ENCODE assay signal across 9 cellular contexts in genomic region chr12:98002887-98003493, GRCh38.
DNase-seq lines count a peak whose midpoint lies in the region; ATAC-seq, FAIRE-seq and TF ChIP-seq lines count a peak whose summit lies in the region.
"Had no signal": no experiment of that assay in that cellular context is flagged by ENCODE, and none has a peak within 500 bp of the region (broad histone marks: within the 10 kb centered on the region; RNA-seq: fewer than 3 reads in every experiment).

No MANE protein-coding gene starts in this region.

- H3K9me3 Mint-ChIP-seq in CD8-positive, alpha-beta memory T cell = peaks cover 0 to 2% (median 0%) of the 10 kb centered on the region in 5 donors

- intact Hi-C loops in GM12878 (cut with micrococcal nuclease; ENCODE audit: unreplicated experiment) = loop anchor here (1.0 to 5.0 kb wide), 3 partner anchors 329 to 394 kb away; no protein-coding TSS in a partner anchor
- intact Hi-C loops in HepG2 (cut with micrococcal nuclease; ENCODE audit: unreplicated experiment) = loop anchor here (2.0 to 10.0 kb wide), 4 partner anchors 286 to 1011 kb away; no protein-coding TSS in a partner anchor

- H3K36me3 Mint-ChIP-seq in CD8-positive, alpha-beta memory T cell = peaks cover 0 to 2% (median 0%) of the 10 kb centered on the region in 3 donors

- H3K27ac Mint-ChIP-seq in CD8-positive, alpha-beta memory T cell = no peak overlapping the region

- H3K4me3 Mint-ChIP-seq in CD8-positive, alpha-beta memory T cell = no peak overlapping the region

- H3K9me3 ChIP-seq in GM12878 (replicated peaks; ENCODE audit: control insufficient read depth, insufficient read depth, low read length) (no peaks in the 10 kb centered on the region), HepG2 (ENCODE audit: low read length) (no peaks in the 10 kb centered on the region)
- no peaks in the 10 kb centered on the region for H3K9me3 ChIP-seq in CD8-positive, alpha-beta memory T cell (ENCODE audit: low read length)
- H3K9me3 ChIP-seq: heart left ventricle had no signal

- DNase-seq in AML-193 (lab: John Stamatoyannopoulos, UW) (peak; percentile 29 to 41), NCI-H345 (lab: John Stamatoyannopoulos, UW) (peak; percentile 58), GM12878 (ENCODE audit: low read depth, low spot score) (no peak), HepG2 (ENCODE audit: low spot score) (peak; percentile 36), cortex of kidney (lab: John Stamatoyannopoulos, UW) (no peak)
- no peak for DNase-seq in CD8-positive, alpha-beta memory T cell

- no peaks in the 10 kb centered on the region for H3K4me1 Mint-ChIP-seq in CD8-positive, alpha-beta memory T cell

- WGBS in GM12878 (ENCODE audit: insufficient coverage, insufficient replicate concordance, low lambda C conversion rate, missing lambda C conversion rate) = 8% methylated on average over 9 of the region's 9 CpGs
- WGBS in HepG2 (ENCODE audit: low lambda C conversion rate) = 1% methylated on average over 9 of the region's 9 CpGs

- in situ Hi-C loops in GM12878 (cut with MboI) (no loop called here), HepG2 (cut with HindIII; ENCODE audit: extremely low pct_ligation_motif_present, low pct_unique_long_range_greater_than_20kb) (loop anchor here (25.0 kb wide), 1 partner anchor 1016 kb away; no protein-coding TSS in a partner anchor)

- TF ChIP-seq EP300 in GM12878 (IDR thresholded peaks at IDR 0.05; ENCODE audit: borderline replicate concordance in 1 of 2, control insufficient read depth in 1 of 2, low read depth in 2 of 2, low read length in 2 of 2) (no peak), HepG2 (IDR thresholded peaks at IDR 0.05; ENCODE audit: low read depth in 2 of 2, low read length in 2 of 2) (no peak), HepG2 (CRISPR knock-in tag; IDR thresholded peaks at IDR 0.05; ENCODE audit: borderline replicate concordance) (no peak)

- peaks cover under 1 to 2% of the 10 kb centered on the region in 2 donors for H3K27me3 Mint-ChIP-seq in CD8-positive, alpha-beta memory T cell

- RAD21 ChIA-PET in GM12878 (lab: Charles Lee; ENCODE audit: unreplicated experiment) = interaction anchor here (1.2 to 1.6 kb wide), 4 partner anchors 153 to 340 kb away, joined by 3 to 6 read pairs (median 4); no protein-coding TSS in a partner anchor

- peak; percentile 91 for FAIRE-seq in GM12878 (lab: Jason Lieb, UNC)
- FAIRE-seq in HepG2 (lab: Jason Lieb, UNC) = peak; percentile 69

- TF ChIP-seq POLR2A in GM18505 (IDR thresholded peaks at IDR 0.05; ENCODE audit: borderline replicate concordance, extremely low read depth, insufficient read depth, insufficient read length) (no peak), GM12878 (IDR thresholded peaks at IDR 0.05; ENCODE audit: low read depth, low read length) (no peak), HepG2 (IDR thresholded peaks at IDR 0.05; ENCODE audit: insufficient read depth in 1 of 2, low read depth in 2 of 2, low read length in 2 of 2) (no peak)

- H3K27ac ChIP-seq in GM12878 (ENCODE audit: control insufficient read depth, insufficient read depth) = no peak overlapping the region
- no peak overlapping the region for H3K27ac ChIP-seq in HepG2 (ENCODE audit: extremely low read length, insufficient read depth, low read length)
- no peak overlapping the region for H3K27ac ChIP-seq in CD8-positive, alpha-beta memory T cell (ENCODE audit: low read depth, low read length)
- H3K27ac ChIP-seq: heart left ventricle had no signal

- H3K4me3 ChIP-seq in GM12878 = no peak overlapping the region
- H3K4me3 ChIP-seq in HepG2 (replicated peaks in 1 of 3; ENCODE audit: insufficient read depth in 1 of 3, low read depth in 2 of 3, low read length in 3 of 3) = no peak overlapping the region
- no peak overlapping the region for H3K4me3 ChIP-seq in CD8-positive, alpha-beta memory T cell (ENCODE audit: low read length)
- H3K4me3 ChIP-seq: heart left ventricle had no signal

- H3K36me3 ChIP-seq in GM12878 (ENCODE audit: control insufficient read depth in 2 of 2, insufficient read depth in 2 of 2, low read length in 1 of 2) (no peaks in the 10 kb centered on the region), HepG2 (replicated peaks in 1 of 2; ENCODE audit: control insufficient read depth in 1 of 2, insufficient read depth in 2 of 2, low read length in 2 of 2) (no peaks in the 10 kb centered on the region)
- H3K36me3 ChIP-seq in CD8-positive, alpha-beta memory T cell (ENCODE audit: insufficient read depth, low read length) = no peaks in the 10 kb centered on the region
- H3K36me3 ChIP-seq: heart left ventricle had no signal

- H3K4me2 ChIP-seq in GM12878 (ENCODE audit: control insufficient read depth, insufficient read depth) (no peak overlapping the region), HepG2 (ENCODE audit: low read depth, low read length) (no peak overlapping the region)

- BruUV-seq in GM12878 (replicated peaks; lab: Mats Ljungman, UMichigan) = no TSS peak
- BruUV-seq in HepG2 (replicated peaks; lab: Mats Ljungman, UMichigan) = no TSS peak

- no peaks in the 10 kb centered on the region for H3K79me2 ChIP-seq in GM12878 (ENCODE audit: control insufficient read depth, insufficient read depth, low read length)
- H3K79me2 ChIP-seq in HepG2 (ENCODE audit: insufficient read depth, low read length) = no peaks in the 10 kb centered on the region

- H3K4me1 ChIP-seq in GM12878 (ENCODE audit: control insufficient read depth, insufficient read depth, low read length) = no peaks in the 10 kb centered on the region
- no peaks in the 10 kb centered on the region for H3K4me1 ChIP-seq in HepG2 (ENCODE audit: insufficient read depth, low read length)
- H3K4me1 ChIP-seq in CD8-positive, alpha-beta memory T cell (ENCODE audit: insufficient read depth, low read length) = no peaks in the 10 kb centered on the region
- H3K4me1 ChIP-seq: heart left ventricle had no signal

- H2AFZ ChIP-seq in GM12878 (ENCODE audit: control insufficient read depth, low read depth, low read length) (no peak overlapping the region), HepG2 (ENCODE audit: low read length) (no peak overlapping the region)

- H4K20me1 ChIP-seq in GM12878 (ENCODE audit: control insufficient read depth, insufficient read depth) = no peaks in the 10 kb centered on the region
- H4K20me1 ChIP-seq in HepG2 (ENCODE audit: insufficient read depth, low read length) = no peaks in the 10 kb centered on the region

- SMC1A ChIA-PET in GM12878 (lab: Charles Lee; ENCODE audit: uncharacterized antibody, unreplicated experiment) = interaction anchor here (0.6 to 1.4 kb wide), 11 partner anchors 14 to 396 kb away, joined by 3 to 6 read pairs (median 4); no protein-coding TSS in a partner anchor

- H3K9ac ChIP-seq in GM12878 (ENCODE audit: control insufficient read depth, insufficient read depth, low read length) (no peak overlapping the region), HepG2 (ENCODE audit: insufficient read depth, low read depth, low read length) (no peak overlapping the region)

- peak; percentile 74 for ATAC-seq in GM18505 (IDR thresholded peaks at IDR 0.05; ENCODE audit: unreplicated experiment)
- peak; percentile 67 for ATAC-seq in HG03175 (IDR thresholded peaks at IDR 0.05; ENCODE audit: unreplicated experiment)
- peak; percentile 91 for ATAC-seq in GM12878
- peak; percentile 64 for ATAC-seq in HepG2
- ATAC-seq: heart left ventricle had no signal

- CTCF ChIA-PET in GM12878 (lab: Yijun Ruan, JAX) (interaction anchor here (0.6 to 1.8 kb wide), 14 partner anchors 8 to 1013 kb away, joined by 3 to 7 read pairs (median 3); no protein-coding TSS in a partner anchor), HepG2 (lab: Yijun Ruan, JAX; ENCODE audit: low intra/inter-chr PET ratio, low total read pairs) (interaction anchor here (0.7 to 1.1 kb wide), 2 partner anchors 287 to 1207 kb away, joined by 3 to 4 read pairs; no protein-coding TSS in a partner anchor)
- CTCF ChIA-PET in CD8-positive, alpha-beta memory T cell (lab: Charles Lee) = interaction anchor here (1.0 kb wide), 1 partner anchor 136 kb away, joined by 3 read pairs; no protein-coding TSS in a partner anchor

- TF ChIP-seq RAD21 in GM12878 (IDR thresholded peaks at IDR 0.05; ENCODE audit: insufficient read depth, low read depth, low read length) (peak; percentile 58), HepG2 (CRISPR knock-in tag; IDR thresholded peaks at IDR 0.05) (no peak; the same call in 1 of the 2 replicates)

- POLR2A ChIA-PET in GM12878 (lab: Charles Lee) (no interaction called here), HepG2 (lab: Yijun Ruan, JAX) (no interaction called here)
- POLR2A ChIA-PET in CD8-positive, alpha-beta memory T cell (lab: Charles Lee) = no interaction called here

- TF ChIP-seq CTCF in GM12878 (IDR thresholded peaks at IDR 0.05 in 2 of 3, conservative IDR thresholded peaks at IDR 0.05 in 1 of 3; ENCODE audit: control insufficient read depth in 2 of 3, extremely low read depth in 1 of 3, insufficient read depth in 1 of 3, low read depth in 3 of 3, low read length in 3 of 3) (peak; percentile 52 to 60 (median 56); a peak in 5 of 6 replicates), HepG2 (CRISPR knock-in tag; IDR thresholded peaks at IDR 0.05) (peak; percentile 74)

- H3K27me3 ChIP-seq in GM12878 (replicated peaks in 1 of 2; ENCODE audit: control insufficient read depth in 2 of 2, insufficient read depth in 2 of 2, low read length in 1 of 2) (no peaks in the 10 kb centered on the region; a peak in 1 of 4 replicates), HepG2 (ENCODE audit: control insufficient read depth in 1 of 2, insufficient read depth in 2 of 2, low read length in 2 of 2) (no peaks in the 10 kb centered on the region)
- no peaks in the 10 kb centered on the region for H3K27me3 ChIP-seq in CD8-positive, alpha-beta memory T cell (ENCODE audit: insufficient read depth, low read length, poor library complexity, severe bottlenecking)
- H3K27me3 ChIP-seq: heart left ventricle had no signal

TF ChIP-seq in GM12878, 131 proteins besides CTCF, POLR2A, EP300 and RAD21 (continues in another document):
- TF ChIP-seq ATF7 (IDR thresholded peaks at IDR 0.05; ENCODE audit: low read depth) (no peak), SMC3 (IDR thresholded peaks at IDR 0.05; ENCODE audit: borderline replicate concordance, low read length) (peak; percentile 46; the same call in 1 of the 2 replicates), RUNX3 (IDR thresholded peaks at IDR 0.05; ENCODE audit: low read length) (peak; percentile 38; the same call in 1 of the 2 replicates), MYB (IDR thresholded peaks at IDR 0.05; ENCODE audit: borderline replicate concordance, low read depth, low read length) (no peak), PAX8 (IDR thresholded peaks at IDR 0.05) (no peak)

TF ChIP-seq in HepG2, 621 proteins besides CTCF, POLR2A, EP300 and RAD21 (continues in another document):
- TF ChIP-seq SMARCC2 (IDR thresholded peaks at IDR 0.05) = no peak
- no peak for TF ChIP-seq TEAD2 (CRISPR knock-in tag; IDR thresholded peaks at IDR 0.05)

Comparison
In these comparisons a context has a peak if more than half of its experiments do, and no peak if none do; other contexts are left out.
1. DNase-seq: peak in AML-193 (2 of 2), NCI-H345 (single experiment) and HepG2 (single experiment); none in GM12878 (single experiment), CD8-positive, alpha-beta memory T cell (0 of 5) and cortex of kidney (single experiment).
2. Peak in every context shown above with its lines, with median percentiles within 50 percentile points of each other: ATAC-seq.